11 cellular contexts compared by ENCODE assay signal in the genomic region with DNA sequence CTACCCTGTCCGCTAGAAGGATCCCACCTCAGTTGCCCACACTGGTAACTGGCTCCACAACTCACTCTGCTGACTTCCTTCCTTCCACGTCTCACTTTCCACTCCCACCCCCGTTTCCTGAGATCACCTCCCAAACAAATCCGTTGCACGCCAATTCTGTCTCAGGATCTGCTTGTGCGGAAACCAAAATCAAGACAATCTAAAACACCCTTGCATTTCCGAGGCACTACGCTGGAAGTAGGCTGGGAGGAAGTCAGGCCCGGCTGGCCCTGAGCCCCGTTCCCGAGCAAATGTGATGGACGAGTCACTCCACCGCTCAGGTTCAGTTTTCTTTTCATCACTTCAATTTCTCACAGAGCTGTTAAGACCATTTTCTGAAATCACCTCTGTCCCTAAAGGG. TPM values are rescaled to one million over a fixed set of nuclear protein-coding genes. Genes with fewer than 3 reads are reported as not detected.
A peak's percentile ranks its signal among the peaks of the same experiment; 100 is the strongest.
DNase-seq lines count a peak whose midpoint lies in the region; ATAC-seq and TF ChIP-seq lines count a peak whose summit lies in the region.
"Had no signal": no experiment of that assay in that cellular context is flagged by ENCODE, and none has a peak within 500 bp of the region (broad histone marks: within the 10 kb centered on the region; RNA-seq: fewer than 3 reads in every experiment).

No MANE protein-coding gene starts in this region.

- CTCF ChIA-PET in naive thymus-derived CD4-positive, alpha-beta T cell (lab: Charles Lee): no interaction called here

- no peak for TF ChIP-seq POLR2A in right lobe of liver (IDR thresholded peaks at IDR 0.05)
- TF ChIP-seq POLR2A in testis (IDR thresholded peaks at IDR 0.05): no peak

- DNase-seq in KBM-7 (peak; percentile 21), dermis blood vessel endothelial cell (peak; percentile 84), right lobe of liver (no peak), testis (no peak), SKM-1 (lab: John Stamatoyannopoulos, UW; ENCODE audit: unreplicated experiment) (no peak)
- no peak for DNase-seq in stimulated activated naive CD4-positive, alpha-beta T cell treated with Interleukin-2 at 50 U/mL for 16 hours (lab: John Stamatoyannopoulos, UW)
- no peak for DNase-seq in naive thymus-derived CD4-positive, alpha-beta T cell
- DNase-seq: activated B cell treated with CpG ODN at 0.5 μM for 24 hours; activated T-cell treated with anti-CD3 and anti-CD28 coated beads, Interleukin-2, amount 50 U/mL, for 4 hours; NCI-H446 treated with DMSO at 0.1 percent for 48 hours had no signal

- WGBS in right lobe of liver (ENCODE audit: insufficient coverage, low coverage, low lambda C conversion rate, missing lambda C conversion rate): 83% methylated on average over 8 of the region's 13 CpGs
- 60 to 67% methylated on average over 13 of the region's 13 CpGs for WGBS in testis, 2 donors

- peaks cover 0 to under 1% (median 0%) of the 10 kb centered on the region in 4 donors for H3K4me1 ChIP-seq in right lobe of liver
- H3K4me1 ChIP-seq in testis: peaks cover 16% of the 10 kb centered on the region
- H3K4me1 ChIP-seq in naive thymus-derived CD4-positive, alpha-beta T cell (ENCODE audit: control insufficient read depth in 2 of 2, insufficient read depth in 2 of 2, low read length in 2 of 2): peaks cover 0 to 3% of the 10 kb centered on the region in 2 donors

- no peaks in the 10 kb centered on the region for H3K9me3 ChIP-seq in right lobe of liver
- H3K9me3 ChIP-seq in testis: no peaks in the 10 kb centered on the region
- no peaks in the 10 kb centered on the region for H3K9me3 ChIP-seq in naive thymus-derived CD4-positive, alpha-beta T cell (ENCODE audit: control insufficient read depth in 2 of 3, low read length in 3 of 3)

- TF ChIP-seq CTCF in right lobe of liver (IDR thresholded peaks at IDR 0.05) (no peak), testis (IDR thresholded peaks at IDR 0.05) (no peak)

- no peak overlapping the region for H3K4me3 ChIP-seq in right lobe of liver
- no peak overlapping the region for H3K4me3 ChIP-seq in testis
- H3K4me3 ChIP-seq in naive thymus-derived CD4-positive, alpha-beta T cell (ENCODE audit: low read length): no peak overlapping the region
- H3K4me3 ChIP-seq: GM12878 had no signal

- H3K4me3 Mint-ChIP-seq in naive thymus-derived CD4-positive, alpha-beta T cell: peak overlapping the region in 1 of 10 donors; percentile 14
- H3K4me3 Mint-ChIP-seq: activated B cell treated with CpG ODN at 0.5 μM for 24 hours; activated T-cell treated with anti-CD3 and anti-CD28 coated beads, Interleukin-2, amount 50 U/mL, for 4 hours had no signal

- H3K4me1 Mint-ChIP-seq in naive thymus-derived CD4-positive, alpha-beta T cell: peaks cover 0 to 30% (median 8%) of the 10 kb centered on the region in 7 donors

- H3K9me3 Mint-ChIP-seq in naive thymus-derived CD4-positive, alpha-beta T cell: no peaks in the 10 kb centered on the region
- H3K9me3 Mint-ChIP-seq: activated B cell treated with CpG ODN at 0.5 μM for 24 hours; activated T-cell treated with anti-CD3 and anti-CD28 coated beads, Interleukin-2, amount 50 U/mL, for 4 hours had no signal

- ATAC-seq in right lobe of liver: peak in 3 of 4 donors; percentile 16 to 31 (median 22)
- ATAC-seq in naive thymus-derived CD4-positive, alpha-beta T cell: no peak
- ATAC-seq: activated T-cell treated with anti-CD3 and anti-CD28 coated beads, Interleukin-2, amount 50 U/mL, for 4 hours; GM12878 had no signal

- no peaks in the 10 kb centered on the region for H3K27me3 Mint-ChIP-seq in naive thymus-derived CD4-positive, alpha-beta T cell
- H3K27me3 Mint-ChIP-seq: activated B cell treated with CpG ODN at 0.5 μM for 24 hours had no signal

- POLR2A ChIA-PET in naive thymus-derived CD4-positive, alpha-beta T cell (lab: Charles Lee): no interaction called here

- in situ Hi-C loops in KBM-7 (cut with MboI; ENCODE audit: low pct_unique_long_range_greater_than_20kb, low sequenced_read_pairs): loop anchor here (10.0 kb wide), 1 partner anchor 88 kb away; no protein-coding TSS in a partner anchor

- intact Hi-C loops in right lobe of liver (cut with DNase I): no loop called here
- intact Hi-C loops in testis (cut with DNase I; ENCODE audit: low total_unique reads): no loop called here
- intact Hi-C loops in naive thymus-derived CD4-positive, alpha-beta T cell (cut with micrococcal nuclease): no loop called here

- H3K36me3 ChIP-seq in right lobe of liver (no peaks in the 10 kb centered on the region), testis (ENCODE audit: low read depth, missing control alignments) (no peaks in the 10 kb centered on the region)
- H3K36me3 ChIP-seq in naive thymus-derived CD4-positive, alpha-beta T cell (ENCODE audit: control insufficient read depth in 2 of 3, insufficient read depth in 3 of 3, low read length in 3 of 3): no peaks in the 10 kb centered on the region

- H3K27ac ChIP-seq in right lobe of liver (no peak overlapping the region), testis (peak overlapping the region; percentile 29 to 61)
- no peak overlapping the region for H3K27ac ChIP-seq in naive thymus-derived CD4-positive, alpha-beta T cell (ENCODE audit: low read depth, low read length)

- H3K27me3 ChIP-seq in right lobe of liver: no peaks in the 10 kb centered on the region
- no peaks in the 10 kb centered on the region for H3K27me3 ChIP-seq in testis
- no peaks in the 10 kb centered on the region for H3K27me3 ChIP-seq in naive thymus-derived CD4-positive, alpha-beta T cell (ENCODE audit: control insufficient read depth in 2 of 2, insufficient read depth in 2 of 2, low read length in 2 of 2)

- peaks cover 0 to 11% (median 2%) of the 10 kb centered on the region in 5 donors for H3K36me3 Mint-ChIP-seq in naive thymus-derived CD4-positive, alpha-beta T cell

- H3K27ac Mint-ChIP-seq in naive thymus-derived CD4-positive, alpha-beta T cell: no peak overlapping the region
- H3K27ac Mint-ChIP-seq: activated B cell treated with CpG ODN at 0.5 μM for 24 hours had no signal

RNA-seq across cellular contexts. Expression of gene ABCB9, which starts 23.1 kb away (rescaled TPM):
- total RNA-seq in dermis blood vessel endothelial cell (8.5 and 10.9 TPM in 2 replicates), right lobe of liver (1 to 10 TPM in 2 of 6 experiments, under 1 TPM in 4; 0.48 to 1.4 (median 0.94) TPM), testis (10 to 100 TPM; 75.3 to 82.8 TPM)
- polyA plus RNA-seq in testis (ENCODE audit: insufficient read depth, low read depth, low replicate concordance): 41.6 TPM
- 1 to 10 TPM; 6.2 to 8.9 (median 7.1) TPM for total RNA-seq in naive thymus-derived CD4-positive, alpha-beta T cell
- polyA plus RNA-seq in naive thymus-derived CD4-positive, alpha-beta T cell: 1 to 10 TPM in 1 of 2 donors, under 1 TPM in 1; 0.74 to 1.5 TPM

RNA-seq across cellular contexts. Expression of gene OGFOD2, which starts 31.8 kb away (rescaled TPM):
- total RNA-seq in dermis blood vessel endothelial cell (10.4 and 11.4 TPM in 2 replicates), right lobe of liver (10 to 100 TPM in 5 of 6 experiments, 1 to 10 TPM in 1; 9.9 to 18.8 (median 14.1) TPM), testis (10 to 100 TPM; 35.0 to 56.5 TPM)
- 47.2 TPM for polyA plus RNA-seq in testis (ENCODE audit: insufficient read depth, low read depth, low replicate concordance)
- total RNA-seq in naive thymus-derived CD4-positive, alpha-beta T cell: 10 to 100 TPM; 17.4 to 49.1 (median 27.2) TPM
- 10 to 100 TPM; 16.8 to 19.5 TPM for polyA plus RNA-seq in naive thymus-derived CD4-positive, alpha-beta T cell

RNA-seq across cellular contexts. Expression of gene ARL6IP4, which starts 37.3 kb away (rescaled TPM):
- total RNA-seq in dermis blood vessel endothelial cell (213 and 267 TPM in 2 replicates), right lobe of liver (100 to 1,000 TPM in 5 of 6 experiments, 10 to 100 TPM in 1; 84.7 to 146 (median 110) TPM), testis (100 to 1,000 TPM; 169 to 190 TPM)
- 210 TPM for polyA plus RNA-seq in testis (ENCODE audit: insufficient read depth, low read depth, low replicate concordance)
- 100 to 1,000 TPM; 137 to 189 (median 169) TPM for total RNA-seq in naive thymus-derived CD4-positive, alpha-beta T cell
- polyA plus RNA-seq in naive thymus-derived CD4-positive, alpha-beta T cell: 100 to 1,000 TPM; 201 to 295 TPM

RNA-seq across cellular contexts. Expression of gene VPS37B, which starts 47.3 kb away (rescaled TPM):
- 19.6 and 21.2 TPM in 2 replicates for total RNA-seq in dermis blood vessel endothelial cell
- 1 to 10 TPM; 5.2 to 6.7 (median 6.0) TPM for total RNA-seq in right lobe of liver
- 10 to 100 TPM; 75.8 to 90.1 TPM for total RNA-seq in testis
- polyA plus RNA-seq in testis (ENCODE audit: insufficient read depth, low read depth, low replicate concordance): 38.0 TPM
- 100 to 1,000 TPM in 1 of 5 experiments, 10 to 100 TPM in 4; 25.3 to 101 (median 30.1) TPM for total RNA-seq in naive thymus-derived CD4-positive, alpha-beta T cell
- polyA plus RNA-seq in naive thymus-derived CD4-positive, alpha-beta T cell: 10 to 100 TPM; 16.5 to 16.9 TPM

Comparison
In these comparisons a context has a peak if more than half of its experiments do, and no peak if none do; other contexts are left out.
1. DNase-seq: peak in KBM-7 (single experiment) and dermis blood vessel endothelial cell (single experiment); none in right lobe of liver (0 of 3), testis (single experiment), SKM-1 (single experiment), stimulated activated naive CD4-positive, alpha-beta T cell treated with Interleukin-2 at 50 U/mL for 16 hours (single experiment) and naive thymus-derived CD4-positive, alpha-beta T cell (0 of 9).
2. H3K27ac ChIP-seq: peak in testis (2 of 2); none in right lobe of liver (0 of 3) and naive thymus-derived CD4-positive, alpha-beta T cell (single experiment).